ENCODE assay signal across 16 cellular contexts in the genomic region with DNA sequence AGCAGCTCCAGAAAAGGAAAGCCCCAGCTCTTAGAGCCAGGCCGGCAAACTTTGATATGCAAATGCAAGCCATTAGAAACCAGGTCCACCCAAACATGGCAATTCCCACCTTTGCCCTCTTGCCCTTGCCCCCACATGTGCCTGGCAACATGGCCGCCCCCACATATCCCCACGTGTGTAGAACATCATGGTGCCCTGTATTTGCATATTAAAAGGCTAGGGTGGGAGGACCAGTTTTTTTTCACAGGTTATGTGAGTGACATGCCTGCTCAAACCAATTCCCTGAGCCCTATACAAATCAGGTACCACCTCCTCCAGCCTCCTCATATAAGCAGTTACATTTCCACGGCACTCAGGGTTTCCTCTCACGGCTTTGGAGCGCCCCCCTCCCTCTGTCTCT. TPM values are rescaled to one million over a fixed set of nuclear protein-coding genes. Genes with fewer than 3 reads are reported as not detected.
A peak's percentile ranks its signal among the peaks of the same experiment; 100 is the strongest.
DNase-seq lines count a peak whose midpoint lies in the region; ATAC-seq, FAIRE-seq and TF ChIP-seq lines count a peak whose summit lies in the region.
"Had no signal": no experiment of that assay in that cellular context is flagged by ENCODE, and none has a peak within 500 bp of the region (broad histone marks: within the 10 kb centered on the region; RNA-seq: fewer than 3 reads in every experiment).

No MANE protein-coding gene starts in this region.

- H3K4me1 ChIP-seq in H9 (ENCODE audit: insufficient read depth, low read length): peaks cover 14% of the 10 kb centered on the region; the same call in 1 of the 2 replicates
- no peaks in the 10 kb centered on the region for H3K4me1 ChIP-seq in GM12878 (ENCODE audit: control insufficient read depth, insufficient read depth, low read length)
- H3K4me1 ChIP-seq in iPS-18a (ENCODE audit: control insufficient read depth, low read depth, low read length): peaks cover 33% of the 10 kb centered on the region
- H3K4me1 ChIP-seq: BLaER1 treated with 17β-estradiol and CSF1 and Interleukin-3, amounts not matched to agents 10 nM and 100 nM had no signal

- no peak overlapping the region for H2BK5ac ChIP-seq in H9 (ENCODE audit: insufficient read length, low read length)

- no peak overlapping the region for H4K5ac ChIP-seq in H9 (ENCODE audit: insufficient read length, low read depth, low read length)

- H3K4me3 ChIP-seq in GM12878 (no peak overlapping the region), iPS-18a (ENCODE audit: low read length) (no peak overlapping the region)
- H3K4me3 ChIP-seq: BLaER1 treated with 17β-estradiol and CSF1 and Interleukin-3, amounts not matched to agents 10 nM and 100 nM had no signal

- BruUV-seq in GM12878 (replicated peaks; lab: Mats Ljungman, UMichigan): no TSS peak

- H4K8ac ChIP-seq in H9 (replicated peaks; ENCODE audit: insufficient read length, low read depth, low read length): no peak overlapping the region

- H3K4me1 Mint-ChIP-seq in H9: peaks cover 30 to 35% of the 10 kb centered on the region in 2 experiments

- H4K91ac ChIP-seq in H9 (ENCODE audit: insufficient read length, low read depth, low read length): no peak overlapping the region

- no peak overlapping the region for H2BK12ac ChIP-seq in H9 (ENCODE audit: insufficient read length, low read depth, low read length)

- peak; percentile 70 for DNase-seq in H9
- no peak for DNase-seq in GM12878 (ENCODE audit: low read depth, low spot score)
- DNase-seq in activated CD8-positive, alpha-beta memory T cell treated with anti-CD3 and anti-CD28 coated beads for 24 hours: no peak
- DNase-seq in HPDE6-E6E7 (ENCODE audit: extremely low spot score): no peak
- DNase-seq in DMS153 treated with DMSO at 0.1 percent for 48 hours (lab: John Stamatoyannopoulos, UW; ENCODE audit: unreplicated experiment): no peak
- DNase-seq: ACHN; CD4-positive, CD25-positive, alpha-beta regulatory T cell; IMR-90 had no signal

- in situ Hi-C loops in GM12878 (cut with MboI): no loop called here

- H3K9ac ChIP-seq in H9 (ENCODE audit: extremely low read depth, insufficient read length, low read length): no peak overlapping the region
- no peak overlapping the region for H3K9ac ChIP-seq in GM12878 (ENCODE audit: control insufficient read depth, insufficient read depth, low read length)
- peak overlapping the region; percentile 39 for H3K9ac ChIP-seq in iPS-18a (ENCODE audit: low read length)
- H3K9ac ChIP-seq: BLaER1 treated with 17β-estradiol and CSF1 and Interleukin-3, amounts not matched to agents 10 nM and 100 nM; KMS-11 had no signal

- H2BK120ac ChIP-seq in H9 (ENCODE audit: low read depth, low read length, poor library complexity, severe bottlenecking): peak overlapping the region; percentile 87

- RAD21 ChIA-PET in GM12878 (lab: Charles Lee; ENCODE audit: unreplicated experiment): no interaction called here

- H2AK5ac ChIP-seq in H9 (ENCODE audit: insufficient read length, low read length): no peak overlapping the region

- H3K27ac ChIP-seq in H9 (ENCODE audit: insufficient read length, low read depth, low read length) (no peak overlapping the region), GM12878 (ENCODE audit: control insufficient read depth, insufficient read depth) (no peak overlapping the region), iPS-18a (ENCODE audit: low read length) (no peak overlapping the region)
- H3K27ac ChIP-seq: BLaER1 treated with 17β-estradiol and CSF1 and Interleukin-3, amounts not matched to agents 10 nM and 100 nM; KMS-11 had no signal

- H3K4me2 ChIP-seq in H9 (ENCODE audit: insufficient read depth, insufficient read length, low read length) (no peak overlapping the region), GM12878 (ENCODE audit: control insufficient read depth, insufficient read depth) (no peak overlapping the region)
- H3K4me2 ChIP-seq: BLaER1 treated with 17β-estradiol and CSF1 and Interleukin-3, amounts not matched to agents 10 nM and 100 nM; KMS-11 had no signal

- H2BK20ac ChIP-seq in H9 (ENCODE audit: low read depth, low read length, poor library complexity, severe bottlenecking): no peak overlapping the region

- peaks cover 7% of the 10 kb centered on the region for H3K9me3 ChIP-seq in H9 (ENCODE audit: control insufficient read depth, low read depth, low read length)
- no peaks in the 10 kb centered on the region; the same call in 2 of the 3 replicates for H3K9me3 ChIP-seq in GM12878 (replicated peaks; ENCODE audit: control insufficient read depth, insufficient read depth, low read length)
- H3K9me3 ChIP-seq in iPS-18a (ENCODE audit: control insufficient read depth, low read depth, low read length): peaks cover 8% of the 10 kb centered on the region

- ATAC-seq in GM12878: no peak; the same call in 2 of the 3 replicates
- ATAC-seq in SK-N-SH treated with all-trans-retinoic acid at 6 μM for 48 hours: no peak

- TF ChIP-seq CTCF in H9 (conservative IDR thresholded peaks at IDR 0.05) (no peak), GM12878 (IDR thresholded peaks at IDR 0.05 in 2 of 3, conservative IDR thresholded peaks at IDR 0.05 in 1 of 3; ENCODE audit: control insufficient read depth in 2 of 3, extremely low read depth in 1 of 3, insufficient read depth in 1 of 3, low read depth in 3 of 3, low read length in 3 of 3) (no peak)

- H3K23me2 ChIP-seq in H9 (ENCODE audit: insufficient read length, low read depth, low read length, poor library complexity, severe bottlenecking): no peaks in the 10 kb centered on the region

- TF ChIP-seq POLR2A in GM12878 (IDR thresholded peaks at IDR 0.05; ENCODE audit: low read depth, low read length): no peak

- peaks cover 6 to 24% (median 13%) of the 10 kb centered on the region in 3 experiments for H3K36me3 Mint-ChIP-seq in H9 (ENCODE audit: insufficient read depth in 1 of 3, low read depth in 3 of 3)
- H3K36me3 Mint-ChIP-seq: CD4-positive, CD25-positive, alpha-beta regulatory T cell had no signal

- TF ChIP-seq RAD21 in Ishikawa (IDR thresholded peaks at IDR 0.05; ENCODE audit: low read depth) (no peak), GM12878 (IDR thresholded peaks at IDR 0.05; ENCODE audit: insufficient read depth, low read depth, low read length) (no peak)

- no peaks in the 10 kb centered on the region for H3K79me1 ChIP-seq in H9 (ENCODE audit: insufficient read depth, low read depth, low read length, poor library complexity, severe bottlenecking)

- H3T11ph ChIP-seq in H9 (ENCODE audit: low read length): no peak overlapping the region

- H3K79me2 ChIP-seq in H9 (ENCODE audit: insufficient read depth, low read length) (no peaks in the 10 kb centered on the region), GM12878 (ENCODE audit: control insufficient read depth, insufficient read depth, low read length) (no peaks in the 10 kb centered on the region)

- CTCF ChIA-PET in GM12878 (lab: Yijun Ruan, JAX): interaction anchor here (0.6 kb wide), 1 partner anchor 1219 kb away, joined by 3 read pairs; no protein-coding TSS in a partner anchor

- TF ChIP-seq EP300 in Ishikawa (IDR thresholded peaks at IDR 0.05; ENCODE audit: borderline replicate concordance) (no peak), GM12878 (IDR thresholded peaks at IDR 0.05; ENCODE audit: borderline replicate concordance in 1 of 2, control insufficient read depth in 1 of 2, low read depth in 2 of 2, low read length in 2 of 2) (no peak)

- no peak overlapping the region for H3K56ac ChIP-seq in H9 (ENCODE audit: insufficient read length, low read depth, low read length)

- intact Hi-C loops in GM12878 (cut with micrococcal nuclease; ENCODE audit: unreplicated experiment): no loop called here

- peaks cover 17 to 28% of the 10 kb centered on the region in 2 experiments for H3K9me3 Mint-ChIP-seq in H9

- SMC1A ChIA-PET in GM12878 (lab: Charles Lee; ENCODE audit: uncharacterized antibody, unreplicated experiment): interaction anchor here (1.0 kb wide), 1 partner anchor 12 kb away, joined by 3 read pairs; no protein-coding TSS in a partner anchor

- H3K27ac Mint-ChIP-seq in H9: peak overlapping the region; percentile 10 to 83 (median 45); a peak in 4 of 7 replicates
- H3K27ac Mint-ChIP-seq: CD4-positive, CD25-positive, alpha-beta regulatory T cell had no signal

- no peak overlapping the region for H2BK15ac ChIP-seq in H9 (ENCODE audit: low read depth, low read length)

- H3K4ac ChIP-seq in H9 (ENCODE audit: low read depth, low read length): no peak overlapping the region

- H3K36me3 ChIP-seq in GM12878 (ENCODE audit: control insufficient read depth in 2 of 2, insufficient read depth in 2 of 2, low read length in 1 of 2) (no peaks in the 10 kb centered on the region), iPS-18a (ENCODE audit: control insufficient read depth, low read depth, low read length) (no peaks in the 10 kb centered on the region)
- H3K36me3 ChIP-seq: BLaER1 treated with 17β-estradiol and CSF1 and Interleukin-3, amounts not matched to agents 10 nM and 100 nM had no signal

- no peak for FAIRE-seq in GM12878 (lab: Jason Lieb, UNC)
- FAIRE-seq: GM12892, H54, HTR-8/SVneo had no signal

- H3K18ac ChIP-seq in H9 (ENCODE audit: insufficient read length, low read depth, low read length): no peak overlapping the region

- peaks cover 1% of the 10 kb centered on the region; the same call in 1 of the 2 replicates for H3K27me3 Mint-ChIP-seq in H9 (ENCODE audit: low read depth)

- H4K20me1 ChIP-seq in H9 (ENCODE audit: control insufficient read depth, insufficient read depth, insufficient read length) (no peaks in the 10 kb centered on the region), GM12878 (ENCODE audit: control insufficient read depth, insufficient read depth) (no peaks in the 10 kb centered on the region)
- H4K20me1 ChIP-seq: BLaER1 treated with 17β-estradiol and CSF1 and Interleukin-3, amounts not matched to agents 10 nM and 100 nM had no signal

- H3K27me3 ChIP-seq in H9 (ENCODE audit: insufficient read depth, low read length) (no peaks in the 10 kb centered on the region), GM12878 (replicated peaks in 1 of 2; ENCODE audit: control insufficient read depth in 2 of 2, insufficient read depth in 2 of 2, low read length in 1 of 2) (no peaks in the 10 kb centered on the region), iPS-18a (ENCODE audit: control insufficient read depth, insufficient read depth, low read length) (no peaks in the 10 kb centered on the region)
- H3K27me3 ChIP-seq: BLaER1 treated with 17β-estradiol and CSF1 and Interleukin-3, amounts not matched to agents 10 nM and 100 nM had no signal

- no peak overlapping the region for H3K14ac ChIP-seq in H9 (ENCODE audit: insufficient read depth, low read length)

- no CpG with 5 or more reads among the region's 6 CpGs for WGBS in H9 (ENCODE audit: extremely low coverage, insufficient read length, low lambda C conversion rate)
- 48% methylated on average over 6 of the region's 6 CpGs for WGBS in GM12878 (ENCODE audit: insufficient coverage, insufficient replicate concordance, low lambda C conversion rate, missing lambda C conversion rate)

- POLR2A ChIA-PET in GM12878 (lab: Charles Lee): no interaction called here

- H3K23ac ChIP-seq in H9 (ENCODE audit: insufficient read length, low read depth, low read length): no peak overlapping the region

- H2AFZ ChIP-seq in H9 (ENCODE audit: low read length) (no peak overlapping the region), GM12878 (ENCODE audit: control insufficient read depth, low read depth, low read length) (no peak overlapping the region)

- no peak overlapping the region for H3K4me3 Mint-ChIP-seq in H9

RNA-seq across cellular contexts. Expression of gene ALDH1L2, which starts 6.1 kb away (rescaled TPM):
- 1.9 and 2.2 TPM in 2 replicates for total RNA-seq in H9 (2021)
- 0.06 and 0.20 TPM in 2 replicates for total RNA-seq in GM12878 (2013; cell fraction: nucleolus; rRNA removed)
- 6.6 and 6.7 TPM in 2 replicates for total RNA-seq in GM12878 (2014; rRNA removed)
- 6.5 and 6.9 TPM in 2 replicates for total RNA-seq in GM12878 (2014; rRNA removed; fragmentation: Illumina TruSeq; extraction: Trizol)
- 12.0 and 13.2 TPM in 2 replicates for total RNA-seq in GM12878 (2021)
- polyA plus RNA-seq in GM12878 (2011; ENCODE audit: low read depth): 6.5 TPM
- 0.15 and 0.45 TPM in 2 replicates for polyA plus RNA-seq in GM12878 (2011; rRNA removed)
- polyA plus RNA-seq in GM12878 (2011; cell fraction: cytosol; rRNA removed): 0.05 and 0.06 TPM in 2 replicates
- 0.27 and 0.31 TPM in 2 replicates for polyA plus RNA-seq in GM12878 (2011; cell fraction: nucleus; rRNA removed)
- 6.2 and 8.3 TPM in 2 replicates for polyA plus RNA-seq in GM12878 (2012)
- 13.7 and 18.9 TPM in 2 replicates for polyA plus RNA-seq in GM12878 (2014; fragmentation: Illumina TruSeq; extraction: Trizol)
- 1 to 10 TPM; 1.8 to 2.1 TPM for polyA plus RNA-seq in GM12878 (2014; fragmentation: Nextera tagmentation; extraction: Ambion mirVana)
- polyA plus RNA-seq in GM12878 (2014; rRNA removed): 7.8 and 10.7 TPM in 2 replicates
- 10 to 100 TPM; 10.4 to 10.6 TPM for polyA plus RNA-seq in GM12878 (2016; fragmentation: Nextera tagmentation; extraction: Ambion mirVana)
- 0.10 and 0.80 TPM in 2 replicates for polyA minus RNA-seq in GM12878 (2011; rRNA and poly(A)+ RNA removed)
- polyA minus RNA-seq in GM12878 (2011; cell fraction: cytosol; rRNA and poly(A)+ RNA removed): not detected in 2 replicates
- polyA minus RNA-seq in GM12878 (2011; cell fraction: nucleus; rRNA and poly(A)+ RNA removed): 0.10 and 0.12 TPM in 2 replicates
- total RNA-seq: CD4-positive, CD25-positive, alpha-beta regulatory T cell had no signal
- polyA plus RNA-seq: CD4-positive, CD25-positive, alpha-beta regulatory T cell had no signal

RNA-seq across cellular contexts. Expression of gene WASHC4, which starts 17.2 kb away (rescaled TPM):
- total RNA-seq in H9 (2021): 41.2 and 45.3 TPM in 2 replicates
- 285 and 299 TPM in 2 replicates for total RNA-seq in GM12878 (2013; cell fraction: nucleolus; rRNA removed)
- 41.3 and 43.9 TPM in 2 replicates for total RNA-seq in GM12878 (2014; rRNA removed)
- total RNA-seq in GM12878 (2014; rRNA removed; fragmentation: Illumina TruSeq; extraction: Trizol): 46.2 and 50.3 TPM in 2 replicates
- total RNA-seq in GM12878 (2021): 29.4 and 31.1 TPM in 2 replicates
- polyA plus RNA-seq in GM12878 (2011; ENCODE audit: low read depth): 7.5 TPM
- polyA plus RNA-seq in GM12878 (2011; rRNA removed): 50.6 and 88.5 TPM in 2 replicates
- 11.0 and 12.5 TPM in 2 replicates for polyA plus RNA-seq in GM12878 (2011; cell fraction: cytosol; rRNA removed)
- polyA plus RNA-seq in GM12878 (2011; cell fraction: nucleus; rRNA removed): 38.3 and 41.5 TPM in 2 replicates
- polyA plus RNA-seq in GM12878 (2012): 13.4 and 18.8 TPM in 2 replicates
- 33.5 and 41.1 TPM in 2 replicates for polyA plus RNA-seq in GM12878 (2014; fragmentation: Illumina TruSeq; extraction: Trizol)
- polyA plus RNA-seq in GM12878 (2014; fragmentation: Nextera tagmentation; extraction: Ambion mirVana): 10 to 100 TPM; 16.0 to 18.4 TPM
- 15.6 and 30.7 TPM in 2 replicates for polyA plus RNA-seq in GM12878 (2014; rRNA removed)
- polyA plus RNA-seq in GM12878 (2016; fragmentation: Nextera tagmentation; extraction: Ambion mirVana): 10 to 100 TPM; 34.4 to 40.5 TPM
- 46.2 and 65.4 TPM in 2 replicates for polyA minus RNA-seq in GM12878 (2011; rRNA and poly(A)+ RNA removed)
- polyA minus RNA-seq in GM12878 (2011; cell fraction: cytosol; rRNA and poly(A)+ RNA removed): 24.9 and 26.6 TPM in 2 replicates
- polyA minus RNA-seq in GM12878 (2011; cell fraction: nucleus; rRNA and poly(A)+ RNA removed): 74.0 and 95.5 TPM in 2 replicates
